In the genomic region with DNA sequence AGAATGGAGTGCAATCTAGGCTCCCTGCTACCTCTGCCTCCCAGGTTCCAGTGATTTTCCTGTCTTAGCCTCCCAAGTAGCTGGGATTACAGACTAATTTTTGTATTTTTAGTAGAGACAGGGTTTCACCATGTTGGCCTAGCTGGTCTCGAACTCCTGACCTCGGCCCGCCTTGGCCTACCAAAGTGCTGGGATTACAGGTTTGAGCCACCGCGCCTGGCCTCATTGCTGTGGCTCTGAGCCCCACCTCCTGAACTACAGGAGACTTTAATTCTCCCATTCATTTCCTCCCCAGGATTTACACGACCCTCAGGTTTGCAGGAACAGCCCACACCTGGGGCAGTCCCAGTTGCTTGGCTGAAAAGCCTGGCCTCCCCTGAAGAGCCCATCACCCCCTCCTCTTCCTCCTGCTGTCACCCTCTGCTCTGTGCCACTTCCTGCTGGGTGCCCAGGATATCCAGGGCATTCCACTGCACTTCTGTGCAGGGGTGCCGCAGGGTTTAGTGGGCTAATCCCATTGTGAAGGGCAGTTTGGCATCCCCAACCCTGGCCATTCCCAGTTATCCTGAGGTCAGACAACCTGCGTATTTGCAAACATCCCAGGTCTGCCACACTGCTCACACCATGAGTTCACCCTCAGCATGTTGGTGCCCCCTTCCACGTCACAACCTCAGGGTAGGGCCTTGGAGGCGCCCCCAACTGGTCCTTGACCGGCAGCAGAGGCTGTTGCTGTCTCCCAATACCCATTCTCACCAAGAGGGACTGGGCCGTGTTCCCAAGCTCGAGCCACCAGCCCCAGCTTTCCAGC, we compare ENCODE assay signal across 26 cellular contexts.
"Had no signal": no experiment of that assay in that cellular context is flagged by ENCODE, and none has a peak within 500 bp of the region (broad histone marks: within the 10 kb centered on the region; RNA-seq: fewer than 3 reads in every experiment).

No MANE protein-coding gene starts in this region.

- H3K4me1 Mint-ChIP-seq: T-cell had no signal

- H3K9me3 ChIP-seq: mucosa of descending colon, right atrium auricular region, testis, uterus had no signal

- ATAC-seq: mucosa of descending colon, T-cell had no signal

- H3K4me1 ChIP-seq: breast epithelium, left ventricle myocardium inferior, parathyroid adenoma, right atrium auricular region, testis, uterus had no signal

- H3K36me3 Mint-ChIP-seq: T-cell had no signal

- H3K27ac ChIP-seq: breast epithelium, epithelial cell of prostate, left ventricle myocardium inferior, parathyroid adenoma, right atrium auricular region, testis, uterus had no signal

- H3K27ac Mint-ChIP-seq: activated naive CD4-positive, alpha-beta T cell treated with anti-CD3 and anti-CD28 coated beads for 36 hours; nephron progenitor cell; T-cell had no signal

- DNase-seq: activated CD4-positive, alpha-beta T cell treated with anti-CD3 and anti-CD28 coated beads for 4 hours; activated CD4-positive, alpha-beta T cell treated with anti-CD3 and anti-CD28 coated beads, Interleukin-2, amount 50 U/mL, for 4 hours; activated CD8-positive, alpha-beta memory T cell treated with anti-CD3 and anti-CD28 coated beads for 24 hours; activated effector memory CD4-positive, alpha-beta T cell treated with anti-CD3 and anti-CD28 coated beads, Interleukin-2, amount 50 U/mL, for 16 hours; activated naive CD4-positive, alpha-beta T cell treated with anti-CD3 and anti-CD28 coated beads for 36 hours; amygdala; central memory CD4-positive, alpha-beta T cell; effector CD4-positive, alpha-beta T cell; islet precursor cell; left ventricle myocardium inferior; mucosa of descending colon; nephron progenitor cell; occipital lobe; stimulated activated CD4-positive, alpha-beta T cell treated with anti-CD3 and anti-CD28 coated beads, Interleukin-15, amount 100 ng/mL, for 24 hours; stimulated activated CD4-positive, alpha-beta T cell treated with anti-CD3 and anti-CD28 coated beads, Interleukin-2, amount 100 ng/mL, for 24 hours; stimulated activated naive CD4-positive, alpha-beta T cell; T-cell; testis; trophoblast cell; uterus had no signal

- H3K4me3 Mint-ChIP-seq: activated naive CD4-positive, alpha-beta T cell treated with anti-CD3 and anti-CD28 coated beads for 36 hours; nephron progenitor cell; T-cell had no signal

- H3K4me3 ChIP-seq: breast epithelium, left ventricle myocardium inferior, lung, mucosa of descending colon, right atrium auricular region, smooth muscle cell, testis, uterus had no signal

- H3K36me3 ChIP-seq: breast epithelium, left ventricle myocardium inferior, right atrium auricular region, uterus had no signal

- H3K27me3 ChIP-seq: right atrium auricular region, testis, uterus had no signal

- H3K9me3 Mint-ChIP-seq: activated naive CD4-positive, alpha-beta T cell treated with anti-CD3 and anti-CD28 coated beads for 36 hours; T-cell had no signal
